ENCODE assay signal across 16 cellular contexts in the genomic region with DNA sequence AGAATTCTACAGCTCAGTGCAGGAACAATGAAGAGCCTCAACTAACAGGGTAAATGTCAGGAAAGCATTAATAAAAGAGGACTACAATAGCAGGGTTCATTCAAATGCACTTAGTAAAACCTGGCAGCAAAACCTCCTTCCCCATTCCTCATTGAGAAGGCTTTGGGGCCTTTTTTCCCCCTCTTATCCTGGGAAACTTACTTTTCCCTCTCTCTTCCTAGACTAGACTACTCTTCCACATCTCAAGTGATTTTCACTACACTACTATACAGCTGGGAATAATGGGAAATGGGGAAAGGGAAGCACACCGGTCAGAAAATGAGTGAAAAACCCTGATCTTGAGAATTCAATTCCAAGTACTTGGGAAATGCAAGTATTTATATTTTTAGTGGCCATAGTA. TPM values are rescaled to one million over a fixed set of nuclear protein-coding genes. Genes with fewer than 3 reads are reported as not detected.
DNase-seq lines count a peak whose midpoint lies in the region; ATAC-seq, FAIRE-seq and TF ChIP-seq lines count a peak whose summit lies in the region.
"Had no signal": no experiment of that assay in that cellular context is flagged by ENCODE, and none has a peak within 500 bp of the region (broad histone marks: within the 10 kb centered on the region; RNA-seq: fewer than 3 reads in every experiment).

No MANE protein-coding gene starts in this region.

- ATAC-seq in natural killer cell treated with Interleukin-12 subunit alpha and Interleukin-12 subunit beta and Interleukin-15 and Interleukin-18, amount 100 ng/mL, for 72 hours = no peak
- ATAC-seq in sciatic nerve (no peak), omental fat pad (ENCODE audit: low FRiP score) (no peak)
- ATAC-seq: heart right ventricle had no signal

- H3K27me3 Mint-ChIP-seq in HFFc6 (ENCODE audit: insufficient read depth) = peaks cover 9% of the 10 kb centered on the region
- no peaks in the 10 kb centered on the region for H3K27me3 Mint-ChIP-seq in activated T-helper 2 cell treated with anti-CD3 and anti-CD28 coated beads, Interferon-gamma antibody, Interleukin-2, Interleukin-4, amounts not matched to agents 10 μg/mL and 5 μg/mL and 100 μg/mL, durations not matched to agents 14 hours and 24 hours and 36 hours (ENCODE audit: low read depth)
- no peaks in the 10 kb centered on the region for H3K27me3 Mint-ChIP-seq in natural killer cell treated with Interleukin-12 subunit alpha and Interleukin-12 subunit beta and Interleukin-15 and Interleukin-18, amount 100 ng/mL, for 72 hours

- peaks cover 60% of the 10 kb centered on the region for H3K36me3 Mint-ChIP-seq in HFFc6 (ENCODE audit: low read depth)
- peaks cover 87% of the 10 kb centered on the region for H3K36me3 Mint-ChIP-seq in activated T-helper 2 cell treated with anti-CD3 and anti-CD28 coated beads, Interferon-gamma antibody, Interleukin-2, Interleukin-4, amounts not matched to agents 10 μg/mL and 5 μg/mL and 100 μg/mL, durations not matched to agents 14 hours and 24 hours and 36 hours (ENCODE audit: low read depth)
- H3K36me3 Mint-ChIP-seq in natural killer cell treated with Interleukin-12 subunit alpha and Interleukin-12 subunit beta and Interleukin-15 and Interleukin-18, amount 100 ng/mL, for 72 hours = peaks cover 36% of the 10 kb centered on the region

- peak overlapping the region; percentile 79 for H3K27ac Mint-ChIP-seq in HFFc6
- peak overlapping the region; percentile 50 for H3K27ac Mint-ChIP-seq in activated T-helper 2 cell treated with anti-CD3 and anti-CD28 coated beads, Interferon-gamma antibody, Interleukin-2, Interleukin-4, amounts not matched to agents 10 μg/mL and 5 μg/mL and 100 μg/mL, durations not matched to agents 14 hours and 24 hours and 36 hours
- H3K27ac Mint-ChIP-seq in natural killer cell treated with Interleukin-12 subunit alpha and Interleukin-12 subunit beta and Interleukin-15 and Interleukin-18, amount 100 ng/mL, for 72 hours = peak overlapping the region; percentile 46 to 48

- peaks cover 54% of the 10 kb centered on the region for H3K4me1 Mint-ChIP-seq in HFFc6 (ENCODE audit: low read depth)
- H3K4me1 Mint-ChIP-seq in activated T-helper 2 cell treated with anti-CD3 and anti-CD28 coated beads, Interferon-gamma antibody, Interleukin-2, Interleukin-4, amounts not matched to agents 10 μg/mL and 5 μg/mL and 100 μg/mL, durations not matched to agents 14 hours and 24 hours and 36 hours (ENCODE audit: low read depth) = peaks cover 40% of the 10 kb centered on the region
- H3K4me1 Mint-ChIP-seq in natural killer cell treated with Interleukin-12 subunit alpha and Interleukin-12 subunit beta and Interleukin-15 and Interleukin-18, amount 100 ng/mL, for 72 hours (ENCODE audit: low read depth in 2 of 2) = peaks cover 19 to 36% of the 10 kb centered on the region in 2 donors

- H3K9me3 Mint-ChIP-seq in HFFc6 = no peaks in the 10 kb centered on the region
- no peaks in the 10 kb centered on the region for H3K9me3 Mint-ChIP-seq in activated T-helper 2 cell treated with anti-CD3 and anti-CD28 coated beads, Interferon-gamma antibody, Interleukin-2, Interleukin-4, amounts not matched to agents 10 μg/mL and 5 μg/mL and 100 μg/mL, durations not matched to agents 14 hours and 24 hours and 36 hours
- no peaks in the 10 kb centered on the region for H3K9me3 Mint-ChIP-seq in natural killer cell treated with Interleukin-12 subunit alpha and Interleukin-12 subunit beta and Interleukin-15 and Interleukin-18, amount 100 ng/mL, for 72 hours

- peak; percentile 8 for DNase-seq in ELR (ENCODE audit: low read depth)
- no peak for DNase-seq in HFFc6
- DNase-seq in activated T-helper 2 cell treated with anti-CD3 and anti-CD28 coated beads, Interferon-gamma antibody, Interleukin-2, Interleukin-4, amounts not matched to agents 10 μg/mL and 5 μg/mL and 100 μg/mL, durations not matched to agents 14 hours and 24 hours and 36 hours (ENCODE audit: low spot score) = no peak
- no peak for DNase-seq in natural killer cell treated with Interleukin-12 subunit alpha and Interleukin-12 subunit beta and Interleukin-15 and Interleukin-18, amount 100 ng/mL, for 72 hours (ENCODE audit: low spot score)
- no peak for DNase-seq in sciatic nerve (ENCODE audit: low spot score)
- DNase-seq in RCC 7860 (ENCODE audit: low spot score) = no peak
- DNase-seq in omental fat pad (ENCODE audit: low spot score) = no peak
- DNase-seq: activated CD8-positive, alpha-beta memory T cell treated with anti-CD3 and anti-CD28 coated beads, Interleukin-2, amount 50 U/mL, for 48 hours; anterior cingulate cortex; C1 segment of cervical spinal cord; cortex of kidney; heart right ventricle; kidney glomerular epithelial cell; NCI-H1105; NCI-H345; thyroid gland had no signal

- H3K4me3 Mint-ChIP-seq in HFFc6 = no peak overlapping the region
- no peak overlapping the region for H3K4me3 Mint-ChIP-seq in activated T-helper 2 cell treated with anti-CD3 and anti-CD28 coated beads, Interferon-gamma antibody, Interleukin-2, Interleukin-4, amounts not matched to agents 10 μg/mL and 5 μg/mL and 100 μg/mL, durations not matched to agents 14 hours and 24 hours and 36 hours (ENCODE audit: low read depth)
- H3K4me3 Mint-ChIP-seq in natural killer cell treated with Interleukin-12 subunit alpha and Interleukin-12 subunit beta and Interleukin-15 and Interleukin-18, amount 100 ng/mL, for 72 hours = no peak overlapping the region

- intact Hi-C loops in activated T-helper 2 cell treated with anti-CD3 and anti-CD28 coated beads, Interferon-gamma antibody, Interleukin-2, Interleukin-4, amounts not matched to agents 10 μg/mL and 5 μg/mL and 100 μg/mL, durations not matched to agents 14 hours and 24 hours and 36 hours (cut with micrococcal nuclease) = no loop called here
- intact Hi-C loops in sciatic nerve (cut with DNase I) = no loop called here

- FAIRE-seq in RCC 7860 (lab: Jason Lieb, UNC) = no peak

- no peak for TF ChIP-seq CTCF in HFFc6 (IDR thresholded peaks at IDR 0.05)
- TF ChIP-seq CTCF in omental fat pad (IDR thresholded peaks at IDR 0.05) = no peak

RNA-seq across cellular contexts. Expression of gene ROMO1, which starts 10.1 kb away (rescaled TPM):
- 100 to 1,000 TPM; 158 to 236 (median 195) TPM for total RNA-seq in HFFc6 (2021; fragmentation: NEBNext Ultra II Directional; extraction: Animal tissue kit (Norgen Biotek cat#: 25700))
- 93.0 and 98.4 TPM in 2 replicates for total RNA-seq in activated T-helper 2 cell treated with anti-CD3 and anti-CD28 coated beads, Interferon-gamma antibody, Interleukin-2, Interleukin-4, amounts not matched to agents 10 μg/mL and 5 μg/mL and 100 μg/mL, durations not matched to agents 14 hours and 24 hours and 36 hours
- total RNA-seq in natural killer cell treated with Interleukin-12 subunit alpha and Interleukin-12 subunit beta and Interleukin-15 and Interleukin-18, amount 100 ng/mL, for 72 hours = 100 to 1,000 TPM in 1 of 2 donors, 10 to 100 TPM in 1; 71.0 to 101 TPM
- 63.8 TPM for total RNA-seq in sciatic nerve
- 100 to 1,000 TPM; 160 to 364 (median 237) TPM for total RNA-seq in omental fat pad

RNA-seq across cellular contexts. Expression of gene NFS1, which starts 10.1 kb away (rescaled TPM):
- 10 to 100 TPM; 28.6 to 40.6 (median 34.6) TPM for total RNA-seq in HFFc6 (2021; fragmentation: NEBNext Ultra II Directional; extraction: Animal tissue kit (Norgen Biotek cat#: 25700))
- 39.1 and 39.8 TPM in 2 replicates for total RNA-seq in activated T-helper 2 cell treated with anti-CD3 and anti-CD28 coated beads, Interferon-gamma antibody, Interleukin-2, Interleukin-4, amounts not matched to agents 10 μg/mL and 5 μg/mL and 100 μg/mL, durations not matched to agents 14 hours and 24 hours and 36 hours
- 10 to 100 TPM; 27.0 to 37.4 TPM for total RNA-seq in natural killer cell treated with Interleukin-12 subunit alpha and Interleukin-12 subunit beta and Interleukin-15 and Interleukin-18, amount 100 ng/mL, for 72 hours
- total RNA-seq in sciatic nerve (26.7 TPM), omental fat pad (10 to 100 TPM; 16.1 to 32.1 (median 26.6) TPM)

RNA-seq across cellular contexts. Expression of gene RBM39, which starts 32.8 kb away (rescaled TPM):
- 100 to 1,000 TPM; 162 to 198 (median 185) TPM for total RNA-seq in HFFc6 (2021; fragmentation: NEBNext Ultra II Directional; extraction: Animal tissue kit (Norgen Biotek cat#: 25700))
- 358 and 360 TPM in 2 replicates for total RNA-seq in activated T-helper 2 cell treated with anti-CD3 and anti-CD28 coated beads, Interferon-gamma antibody, Interleukin-2, Interleukin-4, amounts not matched to agents 10 μg/mL and 5 μg/mL and 100 μg/mL, durations not matched to agents 14 hours and 24 hours and 36 hours
- 100 to 1,000 TPM; 404 to 438 TPM for total RNA-seq in natural killer cell treated with Interleukin-12 subunit alpha and Interleukin-12 subunit beta and Interleukin-15 and Interleukin-18, amount 100 ng/mL, for 72 hours
- total RNA-seq in sciatic nerve (438 TPM), omental fat pad (100 to 1,000 TPM; 231 to 462 (median 427) TPM)

RNA-seq across cellular contexts. Expression of gene CPNE1, which starts 44.6 kb away (rescaled TPM):
- total RNA-seq in HFFc6 (2021; fragmentation: NEBNext Ultra II Directional; extraction: Animal tissue kit (Norgen Biotek cat#: 25700)) = 100 to 1,000 TPM; 200 to 230 (median 213) TPM
- total RNA-seq in activated T-helper 2 cell treated with anti-CD3 and anti-CD28 coated beads, Interferon-gamma antibody, Interleukin-2, Interleukin-4, amounts not matched to agents 10 μg/mL and 5 μg/mL and 100 μg/mL, durations not matched to agents 14 hours and 24 hours and 36 hours = 342 and 347 TPM in 2 replicates
- 100 to 1,000 TPM; 266 to 324 TPM for total RNA-seq in natural killer cell treated with Interleukin-12 subunit alpha and Interleukin-12 subunit beta and Interleukin-15 and Interleukin-18, amount 100 ng/mL, for 72 hours
- 167 TPM for total RNA-seq in sciatic nerve
- total RNA-seq in omental fat pad = 100 to 1,000 TPM in 1 of 4 donors, 10 to 100 TPM in 3; 50.7 to 113 (median 85.2) TPM

RNA-seq across cellular contexts. Expression of gene RBM12, which starts 44.6 kb away (rescaled TPM):
- 10 to 100 TPM; 61.5 to 85.3 (median 78.7) TPM for total RNA-seq in HFFc6 (2021; fragmentation: NEBNext Ultra II Directional; extraction: Animal tissue kit (Norgen Biotek cat#: 25700))
- 147 and 148 TPM in 2 replicates for total RNA-seq in activated T-helper 2 cell treated with anti-CD3 and anti-CD28 coated beads, Interferon-gamma antibody, Interleukin-2, Interleukin-4, amounts not matched to agents 10 μg/mL and 5 μg/mL and 100 μg/mL, durations not matched to agents 14 hours and 24 hours and 36 hours
- 100 to 1,000 TPM; 125 to 143 TPM for total RNA-seq in natural killer cell treated with Interleukin-12 subunit alpha and Interleukin-12 subunit beta and Interleukin-15 and Interleukin-18, amount 100 ng/mL, for 72 hours
- 77.7 TPM for total RNA-seq in sciatic nerve
- total RNA-seq in omental fat pad = 10 to 100 TPM; 31.4 to 43.2 (median 33.9) TPM
